Comparison of ENCODE assay signal across 8 cellular contexts in the genomic region with DNA sequence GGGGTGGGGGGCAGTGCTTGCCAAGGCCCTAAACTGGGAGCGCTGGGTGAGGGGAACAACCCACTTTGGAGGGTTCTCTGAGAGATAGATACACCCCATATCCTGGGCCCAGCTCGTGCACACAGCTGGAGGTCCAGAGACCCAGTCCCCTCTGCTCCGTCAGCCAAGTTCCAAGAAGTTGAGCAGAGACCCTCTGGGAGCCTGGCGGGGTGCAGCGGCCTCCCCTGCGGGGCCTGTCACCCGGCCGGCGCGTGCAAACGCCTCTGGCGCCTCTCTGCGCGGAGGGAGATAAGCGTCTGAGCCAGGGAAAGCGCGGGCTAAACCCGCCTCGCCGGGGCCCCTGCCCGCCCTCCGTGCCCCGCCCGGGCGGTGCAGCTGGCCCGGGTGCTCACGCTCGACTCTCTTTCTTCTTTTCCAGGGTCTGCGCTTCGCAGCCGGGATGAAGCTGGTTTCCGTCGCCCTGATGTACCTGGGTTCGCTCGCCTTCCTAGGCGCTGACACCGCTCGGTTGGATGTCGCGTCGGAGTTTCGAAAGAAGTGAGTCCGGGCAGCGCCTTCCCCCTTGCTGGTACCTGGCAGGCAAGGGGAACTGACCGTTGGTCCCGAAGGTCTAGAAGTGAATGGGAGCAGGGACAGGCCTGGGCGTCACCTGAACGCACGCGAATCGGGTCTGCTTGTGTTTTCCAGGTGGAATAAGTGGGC. TPM values are rescaled to one million over a fixed set of nuclear protein-coding genes. Genes with fewer than 3 reads are reported as not detected.
A peak's percentile ranks its signal among the peaks of the same experiment; 100 is the strongest.
DNase-seq lines count a peak whose midpoint lies in the region; ATAC-seq lines count a peak whose summit lies in the region.

No MANE protein-coding gene starts in this region.

- peaks cover 50% of the 10 kb centered on the region for H3K27me3 ChIP-seq in neuron (ENCODE audit: insufficient read depth, low read length)

- H2AFZ ChIP-seq in neuron (ENCODE audit: low read depth, low read length), result peak overlapping the region; percentile 86

- intact Hi-C loops in sciatic nerve (cut with DNase I), result loop anchor here (5.0 kb wide), 2 partner anchors 93 to 548 kb away; no protein-coding TSS in a partner anchor

- H3K36me3 ChIP-seq in neuron (ENCODE audit: insufficient read depth, low read length), result no peaks in the 10 kb centered on the region

- ATAC-seq in sciatic nerve (no peak), GM18868 (IDR thresholded peaks at IDR 0.05; ENCODE audit: unreplicated experiment) (no peak)

- H3K9me3 ChIP-seq in neuron (ENCODE audit: low read length), result no peaks in the 10 kb centered on the region

- peak; percentile 64 for DNase-seq in COLO668 (lab: John Stamatoyannopoulos, UW; ENCODE audit: unreplicated experiment)
- DNase-seq in Kasumi-1 (lab: John Stamatoyannopoulos, UW), result peak; percentile 27 to 41
- DNase-seq in activated CD8-positive, alpha-beta memory T cell treated with anti-CD3 and anti-CD28 coated beads, Interleukin-2, amount 50 U/mL, for 48 hours, result peak; percentile 66
- peak; percentile 18 for DNase-seq in foreskin melanocyte
- DNase-seq in iPS-NIHi7 (ENCODE audit: extremely low spot score), result no peak
- DNase-seq in sciatic nerve (ENCODE audit: low spot score), result no peak

- peak overlapping the region; percentile 67 for H3K4me3 ChIP-seq in neuron (ENCODE audit: low read length)

- H3K4me1 ChIP-seq in neuron (ENCODE audit: insufficient read depth, low read length), result peaks cover 54% of the 10 kb centered on the region

RNA-seq across cellular contexts. Expression of a gene that starts 0.5 kb away (rescaled TPM):
- total RNA-seq in sciatic nerve, result 92.4 TPM

RNA-seq across cellular contexts. Expression of a gene that starts 11.4 kb away (rescaled TPM):
- total RNA-seq in sciatic nerve, result 141 TPM

Comparison
In these comparisons a context has a peak if more than half of its experiments do, and no peak if none do; other contexts are left out.
1. DNase-seq: peak in COLO668 (single experiment), Kasumi-1 (2 of 2), activated CD8-positive, alpha-beta memory T cell treated with anti-CD3 and anti-CD28 coated beads, Interleukin-2, amount 50 U/mL, for 48 hours (single experiment) and foreskin melanocyte (single experiment); none in iPS-NIHi7 (single experiment) and sciatic nerve (single experiment).